8 cellular contexts compared by ENCODE assay signal in genomic region chr2:232551289-232551688, GRCh38. TPM values are rescaled to one million over a fixed set of nuclear protein-coding genes. Genes with fewer than 3 reads are reported as not detected.
DNase-seq lines count a peak whose midpoint lies in the region; ATAC-seq, FAIRE-seq and TF ChIP-seq lines count a peak whose summit lies in the region.

No MANE protein-coding gene starts in this region.

- H3K79me2 ChIP-seq in OCI-LY7 (ENCODE audit: insufficient read depth, low read depth, low read length) = peaks cover 61% of the 10 kb centered on the region
- H3K79me2 ChIP-seq in endothelial cell of umbilical vein (ENCODE audit: control insufficient read depth, insufficient read depth, low read length) = peaks cover 60% of the 10 kb centered on the region

- TF ChIP-seq CTCF in Calu3 (IDR thresholded peaks at IDR 0.05; ENCODE audit: unreplicated experiment) (no peak), OCI-LY7 (conservative IDR thresholded peaks at IDR 0.05; ENCODE audit: low read length) (no peak), endothelial cell of umbilical vein (IDR thresholded peaks at IDR 0.05; ENCODE audit: extremely low read depth in 1 of 2, insufficient read depth in 1 of 2, low read depth in 1 of 2, low read length in 2 of 2) (no peak), pancreas (IDR thresholded peaks at IDR 0.05) (no peak)

- peak overlapping the region; percentile 85 for H3K4me2 ChIP-seq in OCI-LY7 (ENCODE audit: low read length)
- peak overlapping the region; percentile 88 for H3K4me2 ChIP-seq in endothelial cell of umbilical vein (ENCODE audit: insufficient read depth, low read length)

- peaks cover 2% of the 10 kb centered on the region for H3K9me3 Mint-ChIP-seq in Calu3 (ENCODE audit: low read depth, unreplicated experiment)

- no peaks in the 10 kb centered on the region for H3K9me1 ChIP-seq in endothelial cell of umbilical vein (replicated peaks; ENCODE audit: control insufficient read depth, extremely low read depth, insufficient read depth, low read length)

- H4K20me1 ChIP-seq in OCI-LY7 (ENCODE audit: insufficient read depth, low read length) (peaks cover 7% of the 10 kb centered on the region; the same call in 1 of the 2 replicates), endothelial cell of umbilical vein (replicated peaks; ENCODE audit: control insufficient read depth, extremely low read depth, insufficient read depth, low read length) (no peaks in the 10 kb centered on the region)

- H2AFZ ChIP-seq in OCI-LY7 (ENCODE audit: low read length) = peak overlapping the region; percentile 50; the same call in 1 of the 2 replicates
- H2AFZ ChIP-seq in endothelial cell of umbilical vein (ENCODE audit: low read depth, low read length) = peak overlapping the region; percentile 70

- H3K4me1 Mint-ChIP-seq in Calu3 (ENCODE audit: low read depth, unreplicated experiment) = peaks cover 46% of the 10 kb centered on the region

- H3K4me3 ChIP-seq in OCI-LY7 (ENCODE audit: low read depth, low read length, poor library complexity, severe bottlenecking) = peak overlapping the region; percentile 93
- peak overlapping the region; percentile 71 to 94 (median 79) for H3K4me3 ChIP-seq in endothelial cell of umbilical vein (replicated peaks in 1 of 3; ENCODE audit: insufficient read depth in 1 of 3, low read depth in 1 of 3, low read length in 3 of 3)
- H3K4me3 ChIP-seq in pancreas = peak overlapping the region; percentile 82 to 99 (median 94)

- CTCF ChIA-PET in Calu3 (lab: Charles Lee) (no interaction called here), OCI-LY7 (lab: Charles Lee; ENCODE audit: unreplicated experiment) (no interaction called here), endothelial cell of umbilical vein (lab: Charles Lee) (interaction anchor here (1.1 to 1.4 kb wide), 2 partner anchors 14 to 29 kb away, joined by 5 to 7 read pairs; no protein-coding TSS in a partner anchor)

- H3K27ac ChIP-seq in OCI-LY7 (ENCODE audit: low read depth, low read length, poor library complexity, severe bottlenecking) (peak overlapping the region; percentile 84), endothelial cell of umbilical vein (ENCODE audit: insufficient read depth, low read depth, low read length) (peak overlapping the region; percentile 87), pancreas (peak overlapping the region; percentile 92 to 99 (median 95))

- dilution Hi-C loops in endothelial cell of umbilical vein (cut with MboI; ENCODE audit: extremely low pct_ligation_motif_present, low sequenced_read_pairs) = no loop called here

- no peaks in the 10 kb centered on the region for H3K9me2 ChIP-seq in OCI-LY7 (ENCODE audit: insufficient read depth, low read length)

- no peaks in the 10 kb centered on the region for H3K27me3 Mint-ChIP-seq in Calu3 (ENCODE audit: unreplicated experiment)

- DNase-seq in Calu3 (no peak), OCI-LY7 (ENCODE audit: low spot score) (peak; percentile 21), endothelial cell of umbilical vein (ENCODE audit: low read depth, low spot score) (no peak), pancreas (no peak), head of caudate nucleus (no peak), GF-D8 (lab: John Stamatoyannopoulos, UW) (no peak)
- no peak for DNase-seq in activated CD8-positive, alpha-beta memory T cell treated with anti-CD3 and anti-CD28 coated beads for 24 hours

- peaks cover 60% of the 10 kb centered on the region for H3K36me3 Mint-ChIP-seq in Calu3 (ENCODE audit: insufficient read depth, unreplicated experiment)

- peak overlapping the region; percentile 91 for H3K9ac ChIP-seq in endothelial cell of umbilical vein (replicated peaks; ENCODE audit: extremely low read depth, insufficient read depth, low read length)

- ATAC-seq in pancreas (no peak), GM21390 (IDR thresholded peaks at IDR 0.05; ENCODE audit: unreplicated experiment) (no peak)

- H3K36me3 ChIP-seq in OCI-LY7 (ENCODE audit: insufficient read depth, low read length) (peaks cover 58% of the 10 kb centered on the region), endothelial cell of umbilical vein (ENCODE audit: control insufficient read depth in 2 of 2, extremely low read depth in 1 of 2, insufficient read depth in 2 of 2, low read length in 2 of 2) (peaks cover 0 to 6% of the 10 kb centered on the region in 2 experiments), pancreas (no peaks in the 10 kb centered on the region)

- no peak for TF ChIP-seq POLR2A in endothelial cell of umbilical vein (IDR thresholded peaks at IDR 0.05; ENCODE audit: low read depth, low read length)

- POLR2A ChIA-PET in OCI-LY7 (lab: Charles Lee) = interaction anchor here (0.6 kb wide), 2 partner anchors 54 to 843 kb away, joined by 3 to 4 read pairs; partner anchors contain the start of gene PTMA
- POLR2A ChIA-PET in endothelial cell of umbilical vein (lab: Charles Lee) = interaction anchor here (1.1 kb wide), 1 partner anchor 19 kb away, joined by 3 read pairs; no protein-coding TSS in a partner anchor

- BruUV-seq in Calu3 (replicated peaks; lab: Mats Ljungman, UMichigan) = TSS peak; percentile 33
- BruUV-seq in OCI-LY7 (replicated peaks; lab: Mats Ljungman, UMichigan) = TSS peak; percentile 64
- BruUV-seq in endothelial cell of umbilical vein (replicated peaks; lab: Mats Ljungman, UMichigan) = TSS peak; percentile 34

- H3K4me1 ChIP-seq in OCI-LY7 (ENCODE audit: insufficient read depth, low read length, poor library complexity, severe bottlenecking) (peaks cover 19% of the 10 kb centered on the region), endothelial cell of umbilical vein (ENCODE audit: control insufficient read depth, extremely low read depth, insufficient read depth, low read length) (peaks cover 6% of the 10 kb centered on the region), pancreas (peaks cover 0 to 15% (median 4%) of the 10 kb centered on the region in 3 donors)

- peak overlapping the region; percentile 81 for H3K4me3 Mint-ChIP-seq in Calu3 (ENCODE audit: low read depth, unreplicated experiment)

- WGBS in pancreas, 2 donors = 12 to 17% methylated on average over 10 of the region's 10 CpGs

- FAIRE-seq in endothelial cell of umbilical vein (lab: Jason Lieb, UNC) = no peak
- FAIRE-seq in pancreas (lab: Jason Lieb, UNC) = no peak

- H3K9me3 ChIP-seq in OCI-LY7 (ENCODE audit: low read length) (peaks cover 5% of the 10 kb centered on the region; the same call in 1 of the 2 replicates), endothelial cell of umbilical vein (replicated peaks; ENCODE audit: control insufficient read depth, insufficient read depth, low read length) (no peaks in the 10 kb centered on the region), pancreas (no peaks in the 10 kb centered on the region)

- H3K27ac Mint-ChIP-seq in Calu3 (ENCODE audit: unreplicated experiment) = peak overlapping the region; percentile 78

- H3K27me3 ChIP-seq in endothelial cell of umbilical vein (ENCODE audit: control insufficient read depth in 2 of 2, insufficient read depth in 2 of 2, low read length in 2 of 2) = no peaks in the 10 kb centered on the region
- H3K27me3 ChIP-seq in pancreas = no peaks in the 10 kb centered on the region

- intact Hi-C loops in Calu3 (cut with micrococcal nuclease; ENCODE audit: unreplicated experiment) (no loop called here), OCI-LY7 (cut with micrococcal nuclease; ENCODE audit: unreplicated experiment) (loop anchor here (5.0 kb wide), 1 partner anchor 589 kb away; the partner anchor contains the start of gene DIS3L2), endothelial cell of umbilical vein (cut with micrococcal nuclease) (loop anchor here (2.0 kb wide), 1 partner anchor 26 kb away; no protein-coding TSS in a partner anchor), pancreas (cut with DNase I) (no loop called here), head of caudate nucleus (cut with DNase I) (no loop called here)

RNA-seq across cellular contexts. Expression of gene EIF4E2, which starts 0.8 kb away (rescaled TPM):
- total RNA-seq in Calu3 (2022) (67.4 and 76.6 TPM in 2 replicates), OCI-LY7 (2022) (73.7 and 76.3 TPM in 2 replicates), endothelial cell of umbilical vein (96.5 and 96.9 TPM in 2 replicates), pancreas (10 to 100 TPM; 17.8 to 33.0 (median 22.8) TPM)
- 59.9 and 61.6 TPM in 2 replicates for total RNA-seq in OCI-LY7 (2014; rRNA removed; shearing (Covaris generic))
- polyA plus RNA-seq in endothelial cell of umbilical vein (31.7 and 50.0 TPM in 2 replicates), pancreas (10 to 100 TPM; 28.0 to 31.1 TPM)
- 51.9 and 59.4 TPM in 2 replicates for polyA plus RNA-seq in endothelial cell of umbilical vein (2011; cell fraction: cytosol; rRNA removed)
- polyA plus RNA-seq in endothelial cell of umbilical vein (2011; cell fraction: nucleus; rRNA removed) = 73.0 and 98.1 TPM in 2 replicates
- 130 and 144 TPM in 2 replicates for polyA plus RNA-seq in endothelial cell of umbilical vein (2012)
- polyA minus RNA-seq in endothelial cell of umbilical vein = 38.2 and 44.9 TPM in 2 replicates
- 17.1 TPM for polyA minus RNA-seq in endothelial cell of umbilical vein (2011; cell fraction: cytosol; rRNA and poly(A)+ RNA removed)
- polyA minus RNA-seq in endothelial cell of umbilical vein (2011; cell fraction: nucleus; rRNA and poly(A)+ RNA removed) = 42.8 and 44.9 TPM in 2 replicates

RNA-seq across cellular contexts. Expression of gene TIGD1, which starts 0.9 kb away (rescaled TPM):
- total RNA-seq in Calu3 (2022) (14.9 and 15.5 TPM in 2 replicates), OCI-LY7 (2022) (18.5 and 21.1 TPM in 2 replicates), endothelial cell of umbilical vein (2.9 and 3.3 TPM in 2 replicates), pancreas (1 to 10 TPM in 5 of 6 donors, under 1 TPM in 1; 0.88 to 2.8 (median 2.0) TPM)
- 21.0 and 27.8 TPM in 2 replicates for total RNA-seq in OCI-LY7 (2014; rRNA removed; shearing (Covaris generic))
- polyA plus RNA-seq in endothelial cell of umbilical vein (1.2 and 1.6 TPM in 2 replicates), pancreas (1 to 10 TPM; 2.8 to 5.9 TPM)
- 1.5 TPM in 2 replicates for polyA plus RNA-seq in endothelial cell of umbilical vein (2011; cell fraction: cytosol; rRNA removed)
- 4.8 and 6.3 TPM in 2 replicates for polyA plus RNA-seq in endothelial cell of umbilical vein (2011; cell fraction: nucleus; rRNA removed)
- 1.9 and 2.7 TPM in 2 replicates for polyA plus RNA-seq in endothelial cell of umbilical vein (2012)
- 3.1 and 3.8 TPM in 2 replicates for polyA minus RNA-seq in endothelial cell of umbilical vein
- polyA minus RNA-seq in endothelial cell of umbilical vein (2011; cell fraction: cytosol; rRNA and poly(A)+ RNA removed) = 1.7 TPM
- polyA minus RNA-seq in endothelial cell of umbilical vein (2011; cell fraction: nucleus; rRNA and poly(A)+ RNA removed) = 8.4 and 10.9 TPM in 2 replicates

RNA-seq across cellular contexts. Expression of gene CHRNG, which starts 11.8 kb away (rescaled TPM):
- total RNA-seq in Calu3 (2022) (not detected in 2 replicates), OCI-LY7 (2022) (not detected in 2 replicates), endothelial cell of umbilical vein (not detected in 2 replicates), pancreas (not detected)
- total RNA-seq in OCI-LY7 (2014; rRNA removed; shearing (Covaris generic)) = not detected in 2 replicates
- polyA plus RNA-seq in endothelial cell of umbilical vein (not detected in 2 replicates), pancreas (not detected)
- not detected in 2 replicates for polyA plus RNA-seq in endothelial cell of umbilical vein (2011; cell fraction: cytosol; rRNA removed)
- not detected in 2 replicates for polyA plus RNA-seq in endothelial cell of umbilical vein (2011; cell fraction: nucleus; rRNA removed)
- not detected in 2 replicates for polyA plus RNA-seq in endothelial cell of umbilical vein (2012)
- not detected in 2 replicates for polyA minus RNA-seq in endothelial cell of umbilical vein
- polyA minus RNA-seq in endothelial cell of umbilical vein (2011; cell fraction: cytosol; rRNA and poly(A)+ RNA removed) = not detected
- not detected in 2 replicates for polyA minus RNA-seq in endothelial cell of umbilical vein (2011; cell fraction: nucleus; rRNA and poly(A)+ RNA removed)

RNA-seq across cellular contexts. Expression of gene CHRND, which starts 25.3 kb away (rescaled TPM):
- total RNA-seq in Calu3 (2022) (not detected in 2 replicates), OCI-LY7 (2022) (not detected in 2 replicates), endothelial cell of umbilical vein (not detected in 2 replicates), pancreas (under 1 TPM in 2 of 6 donors, not detected in 4; 0.12 to 0.22 TPM)
- total RNA-seq in OCI-LY7 (2014; rRNA removed; shearing (Covaris generic)) = not detected in 2 replicates
- polyA plus RNA-seq in endothelial cell of umbilical vein (not detected in 2 replicates), pancreas (under 1 TPM in 1 of 2 donors, not detected in 1; 0.07 TPM)
- not detected in 2 replicates for polyA plus RNA-seq in endothelial cell of umbilical vein (2011; cell fraction: cytosol; rRNA removed)
- not detected in 2 replicates for polyA plus RNA-seq in endothelial cell of umbilical vein (2011; cell fraction: nucleus; rRNA removed)
- polyA plus RNA-seq in endothelial cell of umbilical vein (2012) = not detected in 2 replicates
- not detected in 2 replicates for polyA minus RNA-seq in endothelial cell of umbilical vein
- polyA minus RNA-seq in endothelial cell of umbilical vein (2011; cell fraction: cytosol; rRNA and poly(A)+ RNA removed) = not detected
- not detected in 2 replicates for polyA minus RNA-seq in endothelial cell of umbilical vein (2011; cell fraction: nucleus; rRNA and poly(A)+ RNA removed)

RNA-seq across cellular contexts. Expression of gene PRSS56, which starts 31.1 kb away (rescaled TPM):
- not detected in 2 replicates for total RNA-seq in Calu3 (2022)
- total RNA-seq in OCI-LY7 (2014; rRNA removed; shearing (Covaris generic)) = not detected in 2 replicates
- total RNA-seq in OCI-LY7 (2022) = not detected in 2 replicates
- not detected in 2 replicates for total RNA-seq in endothelial cell of umbilical vein
- polyA plus RNA-seq in endothelial cell of umbilical vein = not detected in 2 replicates
- polyA plus RNA-seq in endothelial cell of umbilical vein (2011; cell fraction: cytosol; rRNA removed) = not detected in 2 replicates
- polyA plus RNA-seq in endothelial cell of umbilical vein (2011; cell fraction: nucleus; rRNA removed) = not detected in 2 replicates
- polyA plus RNA-seq in endothelial cell of umbilical vein (2012) = not detected in 2 replicates
- polyA minus RNA-seq in endothelial cell of umbilical vein = not detected in 2 replicates
- not detected for polyA minus RNA-seq in endothelial cell of umbilical vein (2011; cell fraction: cytosol; rRNA and poly(A)+ RNA removed)
- polyA minus RNA-seq in endothelial cell of umbilical vein (2011; cell fraction: nucleus; rRNA and poly(A)+ RNA removed) = not detected in 2 replicates
- total RNA-seq in pancreas = not detected
- polyA plus RNA-seq in pancreas = under 1 TPM in 1 of 2 donors, not detected in 1; 0.02 TPM

Comparison
In these comparisons a context has a peak if more than half of its experiments do, and no peak if none do; other contexts are left out.
1. intact Hi-C loops: an anchor here in OCI-LY7 (5.0 kb wide) and endothelial cell of umbilical vein (2.0 kb wide); none called in Calu3, pancreas and head of caudate nucleus.